13 cellular contexts compared by ENCODE assay signal in the genomic region with DNA sequence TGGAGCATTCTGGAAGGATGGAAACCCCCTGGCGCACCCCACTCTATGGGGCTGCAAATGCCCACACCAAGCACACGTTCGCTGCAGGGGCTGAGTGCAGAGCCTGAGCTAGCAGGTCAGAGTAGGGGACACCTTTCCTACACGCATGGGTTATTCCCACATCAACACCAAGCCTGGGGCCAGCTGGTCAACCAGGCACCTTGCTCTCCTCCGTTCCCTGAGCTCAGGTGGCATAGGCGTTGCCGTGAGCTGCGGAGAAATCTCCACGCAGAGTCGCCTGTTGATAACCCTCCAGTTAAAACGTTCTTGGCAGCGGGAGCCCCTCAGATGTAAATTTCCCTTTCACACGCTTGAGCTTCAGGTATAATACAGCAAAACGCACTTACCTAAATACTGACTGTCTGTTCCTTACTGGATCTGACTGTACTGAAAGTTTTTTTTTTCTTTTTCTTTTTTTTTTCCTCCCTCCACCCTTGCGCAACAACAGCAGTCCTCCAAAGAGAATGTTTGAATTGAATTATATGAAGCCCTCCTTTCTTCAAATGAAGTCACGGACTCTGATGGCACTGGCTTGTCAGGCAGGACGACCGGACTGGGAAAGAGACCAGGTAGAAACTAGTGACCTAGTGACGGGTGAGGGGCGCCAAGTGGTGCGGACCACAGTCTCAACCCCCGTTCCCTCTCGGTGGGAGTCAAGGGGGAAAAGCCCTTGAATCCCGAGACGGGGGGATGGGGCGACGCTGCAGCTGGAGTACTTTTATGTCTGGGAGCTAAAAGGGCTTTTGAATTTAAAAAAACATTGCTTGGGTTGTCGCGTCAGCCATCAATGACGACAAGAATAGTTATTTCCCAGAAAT. TPM values are rescaled to one million over a fixed set of nuclear protein-coding genes. Genes with fewer than 3 reads are reported as not detected.
DNase-seq lines count a peak whose midpoint lies in the region; ATAC-seq and TF ChIP-seq lines count a peak whose summit lies in the region.
"Had no signal": no experiment of that assay in that cellular context is flagged by ENCODE, and none has a peak within 500 bp of the region (broad histone marks: within the 10 kb centered on the region; RNA-seq: fewer than 3 reads in every experiment).

No MANE protein-coding gene starts in this region.

- H3K9me3 ChIP-seq in mesenchymal stem cell (ENCODE audit: control insufficient read depth, low read length): no peaks in the 10 kb centered on the region
- H3K9me3 ChIP-seq in thoracic aorta: no peaks in the 10 kb centered on the region
- H3K9me3 ChIP-seq in upper lobe of left lung: no peaks in the 10 kb centered on the region

- H2AFZ ChIP-seq in mesenchymal stem cell (ENCODE audit: low read depth, low read length): no peak overlapping the region

- H3K23ac ChIP-seq in mesenchymal stem cell (ENCODE audit: low read length in 2 of 2): no peak overlapping the region

- H2AK5ac ChIP-seq in mesenchymal stem cell (ENCODE audit: low read length, severe bottlenecking): no peak overlapping the region

- no peak for TF ChIP-seq EP300 in upper lobe of left lung (IDR thresholded peaks at IDR 0.05)

- H3K27ac ChIP-seq in mesenchymal stem cell (ENCODE audit: low read length, poor library complexity, severe bottlenecking) (no peak overlapping the region), thoracic aorta (no peak overlapping the region), upper lobe of left lung (no peak overlapping the region)

- peaks cover 17% of the 10 kb centered on the region for H3K4me1 Mint-ChIP-seq in endothelial cell (ENCODE audit: unreplicated experiment)

- H3K9me3 Mint-ChIP-seq in endothelial cell (ENCODE audit: unreplicated experiment): no peaks in the 10 kb centered on the region
- H3K9me3 Mint-ChIP-seq: activated CD4-positive, alpha-beta T cell treated with anti-CD3 and anti-CD28 coated beads, Interleukin-2, amount 10 ng/mL, durations not matched to agents 7 days and 5 days had no signal

- no peak overlapping the region for H2BK15ac ChIP-seq in mesenchymal stem cell (ENCODE audit: low read depth, poor library complexity, severe bottlenecking)

- H3K18ac ChIP-seq in mesenchymal stem cell (ENCODE audit: low read depth in 1 of 2, low read length in 2 of 2): no peak overlapping the region

- H3K4me3 ChIP-seq in mesenchymal stem cell (ENCODE audit: insufficient read depth in 1 of 2, low read depth in 1 of 2, low read length in 2 of 2) (peak overlapping the region; percentile 47 to 51), thoracic aorta (peak overlapping the region; percentile 23), upper lobe of left lung (peak overlapping the region in 2 of 4 donors; percentile 12 to 13)

- H3K27me3 Mint-ChIP-seq in endothelial cell (ENCODE audit: unreplicated experiment): peaks cover 3% of the 10 kb centered on the region

- no peak overlapping the region for H3K9ac ChIP-seq in mesenchymal stem cell (ENCODE audit: low read length)

- no peak overlapping the region for H3K4ac ChIP-seq in mesenchymal stem cell (ENCODE audit: low read depth in 1 of 2, low read length in 2 of 2)

- H4K8ac ChIP-seq in mesenchymal stem cell (ENCODE audit: low read length): no peak overlapping the region

- no peak overlapping the region for H4K91ac ChIP-seq in mesenchymal stem cell (ENCODE audit: low read length)

- H3K36me3 Mint-ChIP-seq in endothelial cell (ENCODE audit: low read depth, unreplicated experiment): no peaks in the 10 kb centered on the region

- no peak overlapping the region for H2BK120ac ChIP-seq in mesenchymal stem cell (ENCODE audit: low read depth, low read length)

- 2% methylated on average over 26 of the region's 30 CpGs for WGBS in mesenchymal stem cell
- 4 to 5% methylated on average over 28 to 30 of the region's 30 CpGs for WGBS in upper lobe of left lung, 2 donors

- DNase-seq in NCI-H2227 treated with DMSO at 0.1 percent for 48 hours (lab: John Stamatoyannopoulos, UW) (peak; percentile 33), endothelial cell (ENCODE audit: low spot score) (peak; percentile 28), mesenchymal stem cell (no peak), thoracic aorta (ENCODE audit: low spot score) (no peak), upper lobe of left lung (no peak)
- no peak for DNase-seq in activated naive CD4-positive, alpha-beta T cell treated with anti-CD3 and anti-CD28 coated beads, Interleukin-2, amount 50 U/mL, for 16 hours
- DNase-seq in activated CD4-positive, alpha-beta T cell treated with anti-CD3 and anti-CD28 coated beads for 48 hours: no peak
- DNase-seq: activated CD4-positive, alpha-beta T cell treated with anti-CD3 and anti-CD28 coated beads, Interleukin-2, amount 10 ng/mL, durations not matched to agents 7 days and 5 days; activated naive CD8-positive, alpha-beta T cell treated with anti-CD3 and anti-CD28 coated beads for 36 hours; foreskin melanocyte; GF-D8; SIG-M5 had no signal

- TF ChIP-seq POLR2A in upper lobe of left lung (IDR thresholded peaks at IDR 0.05): no peak

- peak overlapping the region; percentile 78 for H3K4me2 ChIP-seq in mesenchymal stem cell (ENCODE audit: low read length, poor library complexity, severe bottlenecking)

- H3K27me3 ChIP-seq in mesenchymal stem cell (ENCODE audit: control insufficient read depth in 1 of 2, insufficient read depth in 1 of 2, low read length in 2 of 2) (peaks cover 0 to 58% of the 10 kb centered on the region in 2 experiments), thoracic aorta (replicated peaks; ENCODE audit: insufficient read depth) (no peaks in the 10 kb centered on the region), upper lobe of left lung (no peaks in the 10 kb centered on the region)

- no peak overlapping the region for H2BK12ac ChIP-seq in mesenchymal stem cell (ENCODE audit: low read length in 2 of 2)

- no peak overlapping the region for H2BK5ac ChIP-seq in mesenchymal stem cell (ENCODE audit: low read depth, low read length, poor library complexity, severe bottlenecking)

- H3K4me3 Mint-ChIP-seq in endothelial cell (ENCODE audit: unreplicated experiment): peak overlapping the region; percentile 89
- H3K4me3 Mint-ChIP-seq: activated CD4-positive, alpha-beta T cell treated with anti-CD3 and anti-CD28 coated beads, Interleukin-2, amount 10 ng/mL, durations not matched to agents 7 days and 5 days; activated naive CD8-positive, alpha-beta T cell treated with anti-CD3 and anti-CD28 coated beads for 36 hours had no signal

- H3K36me3 ChIP-seq in mesenchymal stem cell (ENCODE audit: control insufficient read depth in 1 of 2, insufficient read depth in 2 of 2, low read depth in 1 of 2, low read length in 2 of 2) (no peaks in the 10 kb centered on the region), thoracic aorta (no peaks in the 10 kb centered on the region), upper lobe of left lung (no peaks in the 10 kb centered on the region)

- no peak overlapping the region for H3K27ac Mint-ChIP-seq in endothelial cell (ENCODE audit: unreplicated experiment)
- H3K27ac Mint-ChIP-seq: activated naive CD8-positive, alpha-beta T cell treated with anti-CD3 and anti-CD28 coated beads for 36 hours had no signal

- no peak overlapping the region for H3K14ac ChIP-seq in mesenchymal stem cell (ENCODE audit: low read length in 2 of 2)

- no peaks in the 10 kb centered on the region for H3K79me1 ChIP-seq in mesenchymal stem cell (replicated peaks; ENCODE audit: low read length, poor library complexity, severe bottlenecking)

- H3K4me1 ChIP-seq in mesenchymal stem cell (ENCODE audit: control insufficient read depth, insufficient read depth, low read depth, low read length) (peaks cover 9% of the 10 kb centered on the region), thoracic aorta (ENCODE audit: control insufficient read depth in 1 of 2, low read depth in 2 of 2) (peaks cover 0 to 25% of the 10 kb centered on the region in 2 donors), upper lobe of left lung (peaks cover 0 to 18% (median 8%) of the 10 kb centered on the region in 4 donors)

- TF ChIP-seq CTCF in endothelial cell (IDR thresholded peaks at IDR 0.05; ENCODE audit: unreplicated experiment) (no peak), thoracic aorta (IDR thresholded peaks at IDR 0.05) (no peak), upper lobe of left lung (IDR thresholded peaks at IDR 0.05) (no peak)

- no peak for ATAC-seq in thoracic aorta (ENCODE audit: insufficient number of reproducible peaks, low FRiP score, low read depth)
- no peak for ATAC-seq in HG03108 (IDR thresholded peaks at IDR 0.05; ENCODE audit: unreplicated experiment)
- ATAC-seq in upper lobe of left lung (ENCODE audit: low FRiP score in 2 of 2): no peak

RNA-seq across cellular contexts. Expression of gene BRINP3, which starts 2.0 kb away (rescaled TPM):
- 2.2 TPM for total RNA-seq in endothelial cell (ENCODE audit: unreplicated experiment)
- polyA plus RNA-seq in mesenchymal stem cell (2013, experiment 1 of 2): not detected
- not detected for polyA plus RNA-seq in mesenchymal stem cell (2013, experiment 2 of 2)
- total RNA-seq in thoracic aorta: 1 to 10 TPM in 1 of 2 donors, not detected in 1; 6.0 TPM
- 1 to 10 TPM in 3 of 6 donors, under 1 TPM in 1, not detected in 2; 0.17 to 1.6 (median 1.1) TPM for total RNA-seq in upper lobe of left lung
- total RNA-seq: activated CD4-positive, alpha-beta T cell treated with anti-CD3 and anti-CD28 coated beads, Interleukin-2, amount 10 ng/mL, durations not matched to agents 7 days and 5 days; activated naive CD8-positive, alpha-beta T cell treated with anti-CD3 and anti-CD28 coated beads for 36 hours had no signal

Comparison
In these comparisons a context has a peak if more than half of its experiments do, and no peak if none do; other contexts are left out.
1. DNase-seq: peak in NCI-H2227 treated with DMSO at 0.1 percent for 48 hours (single experiment) and endothelial cell (single experiment); none in mesenchymal stem cell (single experiment), thoracic aorta (single experiment), upper lobe of left lung (0 of 2), activated naive CD4-positive, alpha-beta T cell treated with anti-CD3 and anti-CD28 coated beads, Interleukin-2, amount 50 U/mL, for 16 hours (single experiment) and activated CD4-positive, alpha-beta T cell treated with anti-CD3 and anti-CD28 coated beads for 48 hours (single experiment).